In the genomic region with DNA sequence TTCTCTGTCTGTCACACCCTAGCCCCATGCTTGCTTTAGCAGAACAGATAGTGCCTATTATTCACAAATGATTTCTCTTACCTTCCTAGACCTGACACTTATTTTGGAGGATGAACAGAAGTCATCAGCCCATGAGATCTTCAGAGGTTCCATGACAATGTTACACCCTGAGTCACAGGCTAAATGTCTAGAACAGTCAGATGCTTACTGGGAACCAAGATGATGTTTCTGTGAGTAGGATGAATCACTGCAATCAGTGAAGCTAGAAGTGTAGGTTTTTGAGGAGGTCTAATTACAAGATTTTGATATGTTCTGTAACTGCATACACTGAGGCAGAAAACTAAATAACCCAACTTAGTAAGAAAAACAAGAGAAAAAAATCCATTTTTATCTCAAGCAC, we compare ENCODE assay signal across 18 cellular contexts.
DNase-seq lines count a peak whose midpoint lies in the region; ATAC-seq, FAIRE-seq and TF ChIP-seq lines count a peak whose summit lies in the region.
"Had no signal": no experiment of that assay in that cellular context is flagged by ENCODE, and none has a peak within 500 bp of the region (broad histone marks: within the 10 kb centered on the region; RNA-seq: fewer than 3 reads in every experiment).

No MANE protein-coding gene starts in this region.

- H3K27me3 ChIP-seq in astrocyte (ENCODE audit: insufficient read depth, low read length): no peaks in the 10 kb centered on the region
- H3K27me3 ChIP-seq in foreskin keratinocyte: no peaks in the 10 kb centered on the region
- H3K27me3 ChIP-seq: testis had no signal

- H4K20me1 ChIP-seq in astrocyte (ENCODE audit: insufficient read depth, low read length): no peaks in the 10 kb centered on the region

- H3K27me3 Mint-ChIP-seq in astrocyte (ENCODE audit: low read depth, unreplicated experiment) (peaks cover 2% of the 10 kb centered on the region), mesothelial cell of epicardium (ENCODE audit: low read depth) (peaks cover 29% of the 10 kb centered on the region)

- no peaks in the 10 kb centered on the region for H3K79me2 ChIP-seq in astrocyte (ENCODE audit: insufficient read depth, low read length)

- H3K9me3 Mint-ChIP-seq in astrocyte (ENCODE audit: unreplicated experiment): peaks cover 9% of the 10 kb centered on the region
- peaks cover 8% of the 10 kb centered on the region for H3K9me3 Mint-ChIP-seq in mesothelial cell of epicardium
- H3K9me3 Mint-ChIP-seq: activated naive CD4-positive, alpha-beta T cell treated with anti-CD3 and anti-CD28 coated beads, Interleukin-2, amount 10 ng/mL, durations not matched to agents 7 days and 5 days had no signal

- H3K9me3 ChIP-seq in astrocyte (ENCODE audit: insufficient read depth, low read depth, low read length): no peaks in the 10 kb centered on the region
- H3K9me3 ChIP-seq: testis had no signal

- H3K36me3 Mint-ChIP-seq in astrocyte (ENCODE audit: low read depth, unreplicated experiment) (no peaks in the 10 kb centered on the region), mesothelial cell of epicardium (no peaks in the 10 kb centered on the region)
- H3K36me3 Mint-ChIP-seq: activated naive CD4-positive, alpha-beta T cell treated with anti-CD3 and anti-CD28 coated beads, Interleukin-2, amount 10 ng/mL, durations not matched to agents 7 days and 5 days had no signal

- FAIRE-seq in astrocyte (lab: Jason Lieb, UNC): peak; percentile 52
- FAIRE-seq: GM12891 had no signal

- no peak overlapping the region for H3K4me3 ChIP-seq in astrocyte (ENCODE audit: insufficient read depth, low read depth, low read length)
- H3K4me3 ChIP-seq: coronary artery, testis had no signal

- no peak overlapping the region for H3K27ac ChIP-seq in astrocyte (ENCODE audit: low read depth, low read length)
- H3K27ac ChIP-seq in foreskin keratinocyte: no peak overlapping the region
- H3K27ac ChIP-seq: coronary artery, testis had no signal

- peak; percentile 18 for DNase-seq in A172 (ENCODE audit: low spot score)
- peak; percentile 58 for DNase-seq in GM04503 (ENCODE audit: low read depth)
- peak; percentile 69 for DNase-seq in astrocyte (ENCODE audit: low read depth)
- peak; percentile 56 to 74 for DNase-seq in foreskin keratinocyte
- no peak for DNase-seq in mesothelial cell of epicardium (ENCODE audit: low spot score in 2 of 2, unreplicated experiment in 2 of 2)
- DNase-seq in midbrain (lab: John Stamatoyannopoulos, UW): no peak
- no peak for DNase-seq in SHP77 (lab: John Stamatoyannopoulos, UW)
- DNase-seq: activated CD8-positive, alpha-beta memory T cell treated with anti-CD3 and anti-CD28 coated beads for 24 hours; activated naive CD4-positive, alpha-beta T cell treated with anti-CD3 and anti-CD28 coated beads, Interleukin-2, amount 10 ng/mL, durations not matched to agents 7 days and 5 days; AML-193; DMS 273 treated with DMSO at 0.1 percent for 48 hours; foreskin melanocyte; NCI-H2081 treated with DMSO at 0.1 percent for 48 hours; stimulated activated CD4-positive, alpha-beta T cell treated with anti-CD3 and anti-CD28 coated beads, Interleukin-12 subunit alpha, Interleukin-12 subunit beta, amount 100 ng/mL, for 4 hours; testis had no signal

- TF ChIP-seq CTCF in astrocyte (IDR thresholded peaks at IDR 0.05; ENCODE audit: insufficient read depth, low read depth, low read length) (no peak), foreskin keratinocyte (conservative IDR thresholded peaks at IDR 0.05) (no peak), mesothelial cell of epicardium (IDR thresholded peaks at IDR 0.05; ENCODE audit: unreplicated experiment) (no peak)

- no peak overlapping the region for H3K4me2 ChIP-seq in astrocyte (ENCODE audit: low read length)

- H3K36me3 ChIP-seq in astrocyte (ENCODE audit: insufficient read depth, low read length): no peaks in the 10 kb centered on the region

- no peak overlapping the region for H3K9ac ChIP-seq in astrocyte (ENCODE audit: low read length)

- H3K27ac Mint-ChIP-seq in astrocyte (ENCODE audit: unreplicated experiment) (no peak overlapping the region), mesothelial cell of epicardium (no peak overlapping the region)
- H3K27ac Mint-ChIP-seq: activated naive CD4-positive, alpha-beta T cell treated with anti-CD3 and anti-CD28 coated beads, Interleukin-2, amount 10 ng/mL, durations not matched to agents 7 days and 5 days had no signal

- H2AFZ ChIP-seq in astrocyte (ENCODE audit: low read depth, low read length): no peak overlapping the region

- H3K4me3 Mint-ChIP-seq in astrocyte (ENCODE audit: unreplicated experiment) (no peak overlapping the region), mesothelial cell of epicardium (no peak overlapping the region)
- H3K4me3 Mint-ChIP-seq: activated naive CD4-positive, alpha-beta T cell treated with anti-CD3 and anti-CD28 coated beads, Interleukin-2, amount 10 ng/mL, durations not matched to agents 7 days and 5 days had no signal

- ATAC-seq in foreskin keratinocyte (peak; percentile 96), HG03025 (IDR thresholded peaks at IDR 0.05; ENCODE audit: low FRiP score, unreplicated experiment) (no peak)

- H3K4me1 Mint-ChIP-seq in astrocyte (ENCODE audit: low read depth, unreplicated experiment) (peaks cover 7% of the 10 kb centered on the region), mesothelial cell of epicardium (no peaks in the 10 kb centered on the region)
- H3K4me1 Mint-ChIP-seq: activated naive CD4-positive, alpha-beta T cell treated with anti-CD3 and anti-CD28 coated beads, Interleukin-2, amount 10 ng/mL, durations not matched to agents 7 days and 5 days had no signal

- H3K4me1 ChIP-seq in astrocyte (ENCODE audit: insufficient read depth, low read length) (no peaks in the 10 kb centered on the region), foreskin keratinocyte (no peaks in the 10 kb centered on the region)

Comparison
In these comparisons a context has a peak if more than half of its experiments do, and no peak if none do; other contexts are left out.
1. DNase-seq: peak in A172 (single experiment), GM04503 (single experiment), astrocyte (single experiment) and foreskin keratinocyte (2 of 2); none in mesothelial cell of epicardium (0 of 2), midbrain (single experiment) and SHP77 (0 of 2).